ENCODE assay signal across 8 cellular contexts in the genomic region with DNA sequence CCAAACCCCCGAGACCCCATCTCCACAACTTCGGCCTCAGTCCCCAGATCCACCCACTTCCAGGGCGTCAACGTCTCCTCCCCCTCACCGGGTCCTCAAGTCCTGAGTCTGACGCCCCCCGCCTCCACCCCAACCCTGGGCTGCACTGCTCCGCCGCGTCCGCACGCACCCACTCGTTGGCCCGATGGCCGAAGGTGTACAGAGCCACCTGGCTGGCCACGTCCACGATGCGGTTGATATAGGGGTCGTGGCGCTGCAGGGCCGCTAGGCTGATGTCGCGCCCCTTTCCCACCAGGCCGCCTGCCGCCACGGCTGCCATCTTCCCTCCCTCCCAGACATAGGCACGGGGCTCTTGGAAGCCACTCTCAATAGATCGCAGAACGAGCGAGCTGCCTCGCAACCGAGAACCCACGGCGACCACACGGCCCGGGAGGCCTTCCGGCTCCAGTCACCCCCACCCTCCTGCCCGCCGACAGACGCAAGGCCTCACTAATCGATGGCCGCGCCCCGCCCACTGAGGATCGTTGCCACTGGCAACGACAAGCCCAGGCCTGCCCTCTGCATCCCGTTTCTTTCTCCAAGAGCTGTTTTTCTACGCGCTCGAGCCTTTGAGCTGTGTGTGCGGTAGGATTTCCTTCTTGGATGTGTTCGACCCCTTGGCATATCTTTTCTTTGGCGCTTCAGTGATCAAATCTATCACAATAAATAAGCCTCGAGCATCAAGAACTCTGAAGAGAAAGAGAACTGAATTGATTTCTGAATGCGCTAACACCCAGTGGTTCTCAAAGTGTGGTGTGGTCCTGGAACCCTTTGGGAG. TPM values are rescaled to one million over a fixed set of nuclear protein-coding genes. Genes with fewer than 3 reads are reported as not detected.
DNase-seq lines count a peak whose midpoint lies in the region; ATAC-seq and TF ChIP-seq lines count a peak whose summit lies in the region.

A gene (minus strand): TSS at position 345 of the 817 bp plus-strand sequence. CDS start 26 bp downstream, at position 319.

- no peaks in the 10 kb centered on the region for H3K36me3 ChIP-seq in BE2C
- H3K36me3 ChIP-seq in colonic mucosa: no peaks in the 10 kb centered on the region

- DNase-seq in BE2C (peak; percentile 98), GM19238 (ENCODE audit: insufficient read length, low spot score) (peak; percentile 88), NCI-H524 treated with DMSO at 0.1 percent for 48 hours (lab: John Stamatoyannopoulos, UW) (peak; percentile 86), colonic mucosa (peak; percentile 98), kidney tubule cell (ENCODE audit: low spot score) (peak; percentile 97)
- peak; percentile 97 for DNase-seq in activated CD4-positive, alpha-beta T cell treated with anti-CD3 and anti-CD28 coated beads for 48 hours
- DNase-seq in stimulated activated CD4-positive, alpha-beta T cell treated with anti-CD3 and anti-CD28 coated beads, Interleukin-1b, Interleukin-23, amount 100 ng/mL, for 24 hours (ENCODE audit: low read depth in 4 of 4, low spot score in 1 of 4): peak; percentile 83 to 94 (median 87)

- H3K27ac ChIP-seq in colonic mucosa: peak within 1 kb of the TSS; percentile 91

- H3K4me3 ChIP-seq in BE2C (ENCODE audit: low read depth, low read length) (peak within 1 kb of the TSS; percentile 90), colonic mucosa (peak within 1 kb of the TSS; percentile 96)

- no peaks in the 10 kb centered on the region for H3K27me3 ChIP-seq in BE2C
- no peaks in the 10 kb centered on the region for H3K27me3 ChIP-seq in colonic mucosa

- peak within 1 kb of the TSS; percentile 94 to 97 for H3K9ac ChIP-seq in colonic mucosa (ENCODE audit: low read depth in 2 of 2, low read length in 2 of 2)

- intact Hi-C loops in colonic mucosa (cut with DNase I): no loop called here

- ATAC-seq in HG03457 (IDR thresholded peaks at IDR 0.05; ENCODE audit: unreplicated experiment): peak; percentile 92

- H3K9me3 ChIP-seq in BE2C (no peaks in the 10 kb centered on the region), colonic mucosa (no peaks in the 10 kb centered on the region)

- TF ChIP-seq CTCF in BE2C (IDR thresholded peaks at IDR 0.05; ENCODE audit: low read depth, low read length): peak; percentile 8; the same call in 1 of the 2 replicates
- no peak for TF ChIP-seq CTCF in colonic mucosa (IDR thresholded peaks at IDR 0.05)

- H3K4me1 ChIP-seq in BE2C (peaks cover 6% of the 10 kb centered on the region; the same call in 1 of the 2 replicates), colonic mucosa (peaks cover 9% of the 10 kb centered on the region)

RNA-seq across cellular contexts. Expression of the gene that starts here (rescaled TPM):
- polyA plus RNA-seq in BE2C (2012; ENCODE audit: insufficient read depth, insufficient read length, low read depth): 12.6 TPM
- 10 to 100 TPM in 1 of 2 donors, 1 to 10 TPM in 1; 9.6 to 10.8 TPM for total RNA-seq in colonic mucosa

Comparison
In these comparisons a context has a peak if more than half of its experiments do, and no peak if none do; other contexts are left out.
1. Peak in every context shown above with its lines: DNase-seq, ATAC-seq, H3K4me3 ChIP-seq and H3K27ac ChIP-seq.